In genomic region chr17:50048146-50048720, GRCh38 we compare ENCODE assay signal across 1 cellular context.
TF ChIP-seq lines count a peak whose summit lies in the region.

No MANE protein-coding gene starts in this region.

TF ChIP-seq in H1, 55 proteins besides CTCF, POLR2A, EP300 and RAD21:
- no peak for TF ChIP-seq ZNF274 (IDR thresholded peaks at IDR 0.05; ENCODE audit: borderline replicate concordance, extremely low read depth, low read length)
- TF ChIP-seq TAF1 (IDR thresholded peaks at IDR 0.05; ENCODE audit: low read depth, low read length): no peak
- TF ChIP-seq CHD1 (IDR thresholded peaks at IDR 0.05; ENCODE audit: low read depth, low read length): no peak
- no peak for TF ChIP-seq SAP30 (IDR thresholded peaks at IDR 0.05; ENCODE audit: insufficient read depth, insufficient replicate concordance, low read length)
- no peak for TF ChIP-seq CHD7 (IDR thresholded peaks at IDR 0.05; ENCODE audit: insufficient replicate concordance, low read length)
- TF ChIP-seq NANOG (IDR thresholded peaks at IDR 0.05; ENCODE audit: insufficient read depth, low read depth, low read length, poor library complexity, severe bottlenecking): no peak
- no peak for TF ChIP-seq SUZ12 (IDR thresholded peaks at IDR 0.05; ENCODE audit: low read length)
- TF ChIP-seq POLR2AphosphoS5 (IDR thresholded peaks at IDR 0.05; ENCODE audit: low read depth, low read length): no peak
- TF ChIP-seq KDM4A (IDR thresholded peaks at IDR 0.05; ENCODE audit: low read depth, low read length, severe bottlenecking): no peak
- no peak for TF ChIP-seq MAFK (IDR thresholded peaks at IDR 0.05; ENCODE audit: low read depth, low read length)
- TF ChIP-seq CEBPB (IDR thresholded peaks at IDR 0.05; ENCODE audit: low read depth, low read length): no peak
- no peak for TF ChIP-seq TBP (IDR thresholded peaks at IDR 0.05; ENCODE audit: low read depth, low read length)
- TF ChIP-seq TAF7 (optimal IDR thresholded peaks at IDR 0.05; ENCODE audit: borderline replicate concordance, low read depth, low read length): no peak
